ENCODE assay signal across 23 cellular contexts in the genomic region with DNA sequence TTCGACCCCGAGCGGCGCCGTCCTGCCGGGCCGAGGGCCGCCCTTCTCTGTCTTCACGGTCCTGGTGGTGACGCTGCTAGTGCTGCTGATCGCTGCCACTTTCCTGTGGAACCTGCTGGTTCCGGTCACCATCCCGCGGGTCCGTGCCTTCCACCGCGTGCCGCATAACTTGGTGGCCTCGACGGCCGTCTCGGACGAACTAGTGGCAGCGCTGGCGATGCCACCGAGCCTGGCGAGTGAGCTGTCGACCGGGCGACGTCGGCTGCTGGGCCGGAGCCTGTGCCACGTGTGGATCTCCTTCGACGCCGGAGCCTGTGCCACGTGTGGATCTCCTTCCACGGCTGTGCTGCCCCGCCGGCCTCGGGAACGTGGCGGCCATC. TPM values are rescaled to one million over a fixed set of nuclear protein-coding genes. Genes with fewer than 3 reads are reported as not detected.
DNase-seq lines count a peak whose midpoint lies in the region; ATAC-seq, FAIRE-seq and TF ChIP-seq lines count a peak whose summit lies in the region.
"Had no signal": no experiment of that assay in that cellular context is flagged by ENCODE, and none has a peak within 500 bp of the region (broad histone marks: within the 10 kb centered on the region; RNA-seq: fewer than 3 reads in every experiment).

No MANE protein-coding gene starts in this region.

- H3K9ac ChIP-seq in kidney (ENCODE audit: low read length in 2 of 2) = no peak overlapping the region
- H3K9ac ChIP-seq: BLaER1 treated with 17β-estradiol and CSF1 and Interleukin-3, amounts not matched to agents 10 nM and 100 nM had no signal

- CTCF ChIA-PET in GM10248 (lab: Yijun Ruan, JAX) = no interaction called here

- H3K4me1 ChIP-seq in RWPE2 (ENCODE audit: insufficient read depth, poor library complexity, severe bottlenecking) (peaks cover 3% of the 10 kb centered on the region), kidney (ENCODE audit: control insufficient read depth in 1 of 2, insufficient read depth in 1 of 2, low read depth in 1 of 2, low read length in 2 of 2) (no peaks in the 10 kb centered on the region), suprapubic skin (peaks cover 3% of the 10 kb centered on the region)
- H3K4me1 ChIP-seq: BLaER1 treated with 17β-estradiol and CSF1 and Interleukin-3, amounts not matched to agents 10 nM and 100 nM had no signal

- H3K4me3 ChIP-seq in RWPE2 (ENCODE audit: severe bottlenecking) (peak overlapping the region; percentile 15), kidney (ENCODE audit: low read length in 2 of 2) (no peak overlapping the region), suprapubic skin (peak overlapping the region; percentile 43)
- H3K4me3 ChIP-seq: BLaER1 treated with 17β-estradiol and CSF1 and Interleukin-3, amounts not matched to agents 10 nM and 100 nM; SK-N-MC had no signal

- TF ChIP-seq CTCF in GM10248 (IDR thresholded peaks at IDR 0.05; ENCODE audit: control extremely low read depth, extremely low read depth, low read depth, missing control alignments) = no peak
- TF ChIP-seq CTCF in RWPE2 (IDR thresholded peaks at IDR 0.05; ENCODE audit: poor library complexity, severe bottlenecking) = no peak
- no peak for TF ChIP-seq CTCF in kidney (IDR thresholded peaks at IDR 0.05; ENCODE audit: borderline replicate concordance, extremely low read depth, insufficient read depth)
- no peak for TF ChIP-seq CTCF in suprapubic skin (IDR thresholded peaks at IDR 0.05)

- TF ChIP-seq POLR2A in suprapubic skin (IDR thresholded peaks at IDR 0.05) = no peak

- H3K27me3 ChIP-seq in RWPE2 (ENCODE audit: insufficient read depth, poor library complexity, severe bottlenecking) (peaks cover 29% of the 10 kb centered on the region), suprapubic skin (peaks cover 43% of the 10 kb centered on the region)
- H3K27me3 ChIP-seq: BLaER1 treated with 17β-estradiol and CSF1 and Interleukin-3, amounts not matched to agents 10 nM and 100 nM had no signal

- TF ChIP-seq EP300 in suprapubic skin (IDR thresholded peaks at IDR 0.05) = no peak

- intact Hi-C loops in kidney (cut with DNase I) = no loop called here

- H3K9me3 ChIP-seq in RWPE2 (ENCODE audit: severe bottlenecking) = no peaks in the 10 kb centered on the region
- no peaks in the 10 kb centered on the region for H3K9me3 ChIP-seq in kidney (ENCODE audit: control insufficient read depth in 1 of 2, low read length in 2 of 2)
- H3K9me3 ChIP-seq in suprapubic skin = no peaks in the 10 kb centered on the region

- POLR2A ChIA-PET in GM10248 (lab: Yijun Ruan, JAX) = no interaction called here

- DNase-seq in GM10248 (ENCODE audit: extremely low spot score) = peak; percentile 6
- DNase-seq in RWPE2 (ENCODE audit: low spot score) = no peak
- DNase-seq in kidney = peak; percentile 77
- DNase-seq in suprapubic skin (ENCODE audit: low spot score in 2 of 2) = no peak
- DNase-seq in D341Med (ENCODE audit: low spot score) = no peak
- DNase-seq in AG20443 (ENCODE audit: low spot score) = no peak
- DNase-seq: AML-193; CD4-positive, alpha-beta T cell; NCI-H1092 treated with DMSO at 0.1 percent for 48 hours; NCI-H1436; NCI-H187; NCI-H2081 treated with DMSO at 0.1 percent for 48 hours; NCI-H2171; NCI-H226; NCI-H69; RPMI8226; SIG-M5 had no signal

- ATAC-seq in RWPE2 (ENCODE audit: low read depth) (no peak), HG02571 (IDR thresholded peaks at IDR 0.05; ENCODE audit: unreplicated experiment) (no peak)
- ATAC-seq: HCT116 had no signal

- no peaks in the 10 kb centered on the region for H3K36me3 ChIP-seq in RWPE2 (ENCODE audit: low read depth)
- H3K36me3 ChIP-seq in kidney (ENCODE audit: control insufficient read depth in 1 of 2, insufficient read depth in 2 of 2, low read length in 2 of 2) = no peaks in the 10 kb centered on the region
- no peaks in the 10 kb centered on the region for H3K36me3 ChIP-seq in suprapubic skin
- H3K36me3 ChIP-seq: BLaER1 treated with 17β-estradiol and CSF1 and Interleukin-3, amounts not matched to agents 10 nM and 100 nM had no signal

- FAIRE-seq in kidney (lab: Jason Lieb, UNC) = no peak
- FAIRE-seq: A204.1 had no signal

- H3K27ac ChIP-seq in RWPE2 (ENCODE audit: poor library complexity, severe bottlenecking) (no peak overlapping the region), kidney (ENCODE audit: low read depth in 2 of 2, low read length in 2 of 2) (no peak overlapping the region), suprapubic skin (no peak overlapping the region)
- H3K27ac ChIP-seq: BLaER1 treated with 17β-estradiol and CSF1 and Interleukin-3, amounts not matched to agents 10 nM and 100 nM; HL-60; SK-N-MC had no signal

- WGBS in suprapubic skin = 87% methylated on average over 34 of the region's 44 CpGs

RNA-seq across cellular contexts. Expression of gene DDX18, which starts 45.0 kb away (rescaled TPM):
- total RNA-seq in kidney (53.8 TPM), suprapubic skin (10 to 100 TPM; 32.3 to 61.7 (median 39.6) TPM)
- 18.1 TPM for polyA plus RNA-seq in kidney (ENCODE audit: insufficient read depth, low read depth, low replicate concordance)

Comparison
In these comparisons a context has a peak if more than half of its experiments do, and no peak if none do; other contexts are left out.
1. DNase-seq: peak in GM10248 (single experiment) and kidney (single experiment); none in RWPE2 (single experiment), suprapubic skin (0 of 2), D341Med (single experiment) and AG20443 (single experiment).
2. H3K4me3 ChIP-seq: peak in RWPE2 (single experiment) and suprapubic skin (single experiment); none in kidney (0 of 2).